ENCODE assay signal across 20 cellular contexts in genomic region chr6:15213838-15214398, GRCh38.
"Had no signal": no experiment of that assay in that cellular context is flagged by ENCODE, and none has a peak within 500 bp of the region (broad histone marks: within the 10 kb centered on the region; RNA-seq: fewer than 3 reads in every experiment).

No MANE protein-coding gene starts in this region.

- H3K27ac Mint-ChIP-seq: naive thymus-derived CD8-positive, alpha-beta T cell had no signal

- H3K36me3 Mint-ChIP-seq: naive thymus-derived CD8-positive, alpha-beta T cell had no signal

- H3K36me3 ChIP-seq: esophagus muscularis mucosa, gastrocnemius medialis, heart right ventricle, neutrophil, right atrium auricular region, sigmoid colon, tibial artery, upper lobe of left lung, uterus had no signal

- H3K4me3 Mint-ChIP-seq: effector memory CD8-positive, alpha-beta T cell; naive thymus-derived CD8-positive, alpha-beta T cell had no signal

- H3K9me3 ChIP-seq: esophagus muscularis mucosa, gastrocnemius medialis, heart right ventricle, neutrophil, right atrium auricular region, sigmoid colon, tibial artery, upper lobe of left lung, uterus had no signal

- DNase-seq: effector memory CD8-positive, alpha-beta T cell; gastrocnemius medialis; heart right ventricle; hypothalamus; kidney glomerular epithelial cell; mammary epithelial cell; naive thymus-derived CD8-positive, alpha-beta T cell; sigmoid colon; stimulated activated CD4-positive, alpha-beta T cell treated with anti-CD3 and anti-CD28 coated beads, Interleukin-12 subunit alpha, Interleukin-12 subunit beta, amount 100 ng/mL, for 4 hours; stimulated activated naive CD4-positive, alpha-beta T cell treated with Interleukin-2 at 50 U/mL for 16 hours; tibial artery; upper lobe of left lung; uterus had no signal

- ATAC-seq: effector memory CD8-positive, alpha-beta T cell; gastrocnemius medialis; heart right ventricle; left lobe of liver; naive thymus-derived CD8-positive, alpha-beta T cell had no signal

- H3K27me3 ChIP-seq: esophagus muscularis mucosa, gastrocnemius medialis, heart right ventricle, neutrophil, right atrium auricular region, sigmoid colon, tibial artery, upper lobe of left lung, uterus had no signal

- H3K27me3 Mint-ChIP-seq: effector memory CD8-positive, alpha-beta T cell; naive thymus-derived CD8-positive, alpha-beta T cell had no signal

- H3K27ac ChIP-seq: epithelial cell of prostate, esophagus muscularis mucosa, gastrocnemius medialis, heart right ventricle, neutrophil, right atrium auricular region, sigmoid colon, skin epidermis, tibial artery, upper lobe of left lung, uterus had no signal

- FAIRE-seq: islet of Langerhans had no signal

- H3K4me1 ChIP-seq: esophagus muscularis mucosa, gastrocnemius medialis, heart right ventricle, right atrium auricular region, sigmoid colon, tibial artery, upper lobe of left lung, uterus had no signal

- H3K9me3 Mint-ChIP-seq: effector memory CD8-positive, alpha-beta T cell; naive thymus-derived CD8-positive, alpha-beta T cell had no signal

- H3K4me3 ChIP-seq: esophagus muscularis mucosa, gastrocnemius medialis, heart right ventricle, right atrium auricular region, sigmoid colon, skin epidermis, tibial artery, upper lobe of left lung, uterus had no signal
